Comparison of ENCODE assay signal across 8 cellular contexts in genomic region chr22:45553333-45554039, GRCh38. TPM values are rescaled to one million over a fixed set of nuclear protein-coding genes. Genes with fewer than 3 reads are reported as not detected.
DNase-seq lines count a peak whose midpoint lies in the region; ATAC-seq and TF ChIP-seq lines count a peak whose summit lies in the region.

No MANE protein-coding gene starts in this region.

- H3K9me3 Mint-ChIP-seq in activated naive CD8-positive, alpha-beta T cell treated with anti-CD3 and anti-CD28 coated beads, Interleukin-2, amount 50 U/mL, for 24 hours, result no peaks in the 10 kb centered on the region

- H2BK12ac ChIP-seq in trophoblast cell (ENCODE audit: low read length), result no peak overlapping the region

- H4K91ac ChIP-seq in trophoblast cell (ENCODE audit: low read depth, low read length), result peak overlapping the region; percentile 52

- no peak for ATAC-seq in activated naive CD8-positive, alpha-beta T cell treated with anti-CD3 and anti-CD28 coated beads, Interleukin-2, amount 50 U/mL, for 24 hours
- ATAC-seq in Right ventricle myocardium superior (ENCODE audit: poor library complexity) (peak; percentile 69), HG03442 (IDR thresholded peaks at IDR 0.05; ENCODE audit: unreplicated experiment) (no peak)

- H3K23ac ChIP-seq in trophoblast cell (ENCODE audit: low read length), result no peak overlapping the region

- intact Hi-C loops in Right ventricle myocardium superior (cut with DNase I), result loop anchor here (2.0 to 5.0 kb wide), 2 partner anchors 113 to 286 kb away; no protein-coding TSS in a partner anchor
- intact Hi-C loops in uterus (cut with DNase I; ENCODE audit: low total_unique reads), result loop anchor here (5.0 kb wide), 2 partner anchors 111 to 286 kb away; no protein-coding TSS in a partner anchor

- DNase-seq in DMS153 (lab: John Stamatoyannopoulos, UW) (peak; percentile 82), Kasumi-1 (lab: John Stamatoyannopoulos, UW) (peak; percentile 57 to 59), RPMI7951 (ENCODE audit: low read depth) (peak; percentile 72), Right ventricle myocardium superior (peak; percentile 85), trophoblast cell (peak; percentile 76 to 87), uterus (peak; percentile 82 to 86)
- DNase-seq in activated naive CD8-positive, alpha-beta T cell treated with anti-CD3 and anti-CD28 coated beads, Interleukin-2, amount 50 U/mL, for 24 hours, result peak; percentile 78

- peak overlapping the region; percentile 44 for H3K18ac ChIP-seq in trophoblast cell (ENCODE audit: low read length)

- H3K36me3 ChIP-seq in trophoblast cell (ENCODE audit: control insufficient read depth in 1 of 2, insufficient read depth in 2 of 2, low read length in 2 of 2) (peaks cover 79 to 89% of the 10 kb centered on the region in 2 experiments), uterus (no peaks in the 10 kb centered on the region)

- peaks cover 8% of the 10 kb centered on the region for H3K79me2 ChIP-seq in trophoblast cell (ENCODE audit: control insufficient read depth, insufficient read depth, low read length, poor library complexity)

- H3K4me1 Mint-ChIP-seq in activated naive CD8-positive, alpha-beta T cell treated with anti-CD3 and anti-CD28 coated beads, Interleukin-2, amount 50 U/mL, for 24 hours, result peaks cover 2% of the 10 kb centered on the region

- no peak overlapping the region for H3K4me2 ChIP-seq in trophoblast cell (ENCODE audit: low read length)

- H2BK5ac ChIP-seq in trophoblast cell (ENCODE audit: low read depth, low read length, poor library complexity), result peak overlapping the region; percentile 43

- H2BK120ac ChIP-seq in trophoblast cell (ENCODE audit: insufficient read depth, low read length, poor library complexity), result peak overlapping the region; percentile 35

- WGBS in trophoblast cell (ENCODE audit: extremely low coverage, insufficient coverage, insufficient read length), result no CpG with 5 or more reads among the region's 23 CpGs

- TF ChIP-seq POLR2A in uterus (IDR thresholded peaks at IDR 0.05), result no peak

- H3K79me1 ChIP-seq in trophoblast cell (ENCODE audit: low read length), result peaks cover 34% of the 10 kb centered on the region

- H3K9me3 ChIP-seq in trophoblast cell (ENCODE audit: insufficient read depth, low read depth, low read length) (peaks cover 7% of the 10 kb centered on the region), uterus (no peaks in the 10 kb centered on the region)

- H2AK5ac ChIP-seq in trophoblast cell (ENCODE audit: low read length), result no peak overlapping the region

- no peak overlapping the region for H3K4ac ChIP-seq in trophoblast cell (ENCODE audit: low read depth, low read length)

- no peak overlapping the region for H3K4me3 Mint-ChIP-seq in activated naive CD8-positive, alpha-beta T cell treated with anti-CD3 and anti-CD28 coated beads, Interleukin-2, amount 50 U/mL, for 24 hours

- TF ChIP-seq CTCF in uterus (IDR thresholded peaks at IDR 0.05), result peak; percentile 89 to 95 (median 92)

- H3K27me3 ChIP-seq in trophoblast cell (ENCODE audit: insufficient read depth, low read length), result no peaks in the 10 kb centered on the region
- no peaks in the 10 kb centered on the region for H3K27me3 ChIP-seq in uterus

- no peak overlapping the region for H3K9ac ChIP-seq in trophoblast cell (ENCODE audit: low read length)

- no peak overlapping the region for H4K12ac ChIP-seq in trophoblast cell (ENCODE audit: low read depth, low read length)

- no peak overlapping the region for H2AFZ ChIP-seq in trophoblast cell (ENCODE audit: insufficient read depth, low read length, poor library complexity)

- no peaks in the 10 kb centered on the region for H3K36me3 Mint-ChIP-seq in activated naive CD8-positive, alpha-beta T cell treated with anti-CD3 and anti-CD28 coated beads, Interleukin-2, amount 50 U/mL, for 24 hours (ENCODE audit: low read depth)

- H3K4me1 ChIP-seq in trophoblast cell (ENCODE audit: control insufficient read depth in 1 of 2, insufficient read depth in 2 of 2, low read length in 2 of 2), result peaks cover 40 to 44% of the 10 kb centered on the region in 2 experiments
- H3K4me1 ChIP-seq in uterus, result peaks cover 9 to 22% of the 10 kb centered on the region in 2 donors

- H3K14ac ChIP-seq in trophoblast cell (ENCODE audit: low read length), result no peak overlapping the region

- H3K4me3 ChIP-seq in trophoblast cell (ENCODE audit: low read depth, low read length), result no peak overlapping the region
- no peak overlapping the region for H3K4me3 ChIP-seq in uterus

- H4K8ac ChIP-seq in trophoblast cell (ENCODE audit: low read depth, low read length), result no peak overlapping the region

- peak overlapping the region; percentile 55 for H3K27ac ChIP-seq in trophoblast cell (ENCODE audit: low read depth, low read length)
- peak overlapping the region; percentile 88 to 94 for H3K27ac ChIP-seq in uterus

- H3K27ac Mint-ChIP-seq in activated naive CD8-positive, alpha-beta T cell treated with anti-CD3 and anti-CD28 coated beads, Interleukin-2, amount 50 U/mL, for 24 hours, result no peak overlapping the region

- peaks cover 2% of the 10 kb centered on the region for H3K27me3 Mint-ChIP-seq in activated naive CD8-positive, alpha-beta T cell treated with anti-CD3 and anti-CD28 coated beads, Interleukin-2, amount 50 U/mL, for 24 hours

RNA-seq across cellular contexts. Expression of gene FBLN1, which starts 50.8 kb away (rescaled TPM):
- 1.7 and 2.1 TPM in 2 replicates for total RNA-seq in RPMI7951 (2014; rRNA removed; shearing (Covaris generic))
- total RNA-seq in Right ventricle myocardium superior (89.5 TPM), uterus (100 to 1,000 TPM; 388 to 644 (median 479) TPM)
- 1,067 and 1,077 TPM in 2 replicates for polyA plus RNA-seq in trophoblast cell (2013)

Comparison
In these comparisons a context has a peak if more than half of its experiments do, and no peak if none do; other contexts are left out.
1. RNA of gene FBLN1, which starts 50.8 kb away (total RNA-seq): 388 to 644 TPM in uterus and 89.5 TPM in Right ventricle myocardium superior (single experiment); 1.7 to 2.1 TPM in RPMI7951; every median in the first group is over 10 times any median in the second.
2. Peak in every context shown above with its lines, with median percentiles within 50 percentile points of each other: DNase-seq.